In the genomic region with DNA sequence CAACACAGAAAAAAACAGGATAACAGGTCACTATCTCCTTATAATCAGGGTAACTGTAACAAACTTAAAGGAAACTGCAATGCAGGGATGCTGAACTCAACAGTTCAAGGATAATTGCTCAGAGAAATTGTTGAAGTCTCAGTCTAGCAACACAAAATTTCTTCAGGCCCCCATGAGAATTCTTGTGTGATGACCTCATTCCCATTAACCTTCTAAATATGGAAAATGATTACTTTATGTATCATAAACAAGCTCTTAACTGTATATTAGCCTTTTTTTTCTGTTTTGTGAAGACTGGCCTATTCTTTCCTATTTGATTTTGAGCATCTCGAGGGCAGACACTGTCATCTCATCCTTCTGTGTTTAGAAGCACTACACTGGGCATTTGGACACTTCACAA, we compare ENCODE assay signal across 1 cellular context.
TF ChIP-seq lines count a peak whose summit lies in the region.

No MANE protein-coding gene starts in this region.

TF ChIP-seq in K562, 482 proteins besides CTCF, POLR2A, EP300 and RAD21:
- TF ChIP-seq ATF7 (IDR thresholded peaks at IDR 0.05) (peak; percentile 39; the same call in 1 of the 2 replicates), CREM (IDR thresholded peaks at IDR 0.05; ENCODE audit: low read depth) (no peak), MEF2A (IDR thresholded peaks at IDR 0.05; ENCODE audit: control insufficient read depth, low read depth, low read length) (peak; percentile 73; the same call in 1 of the 2 replicates), STAT5B (CRISPR knock-in tag; IDR thresholded peaks at IDR 0.05) (no peak), ZC3H11A (IDR thresholded peaks at IDR 0.05; ENCODE audit: low read depth, low read length) (no peak)
- TF ChIP-seq, protein P1, sequence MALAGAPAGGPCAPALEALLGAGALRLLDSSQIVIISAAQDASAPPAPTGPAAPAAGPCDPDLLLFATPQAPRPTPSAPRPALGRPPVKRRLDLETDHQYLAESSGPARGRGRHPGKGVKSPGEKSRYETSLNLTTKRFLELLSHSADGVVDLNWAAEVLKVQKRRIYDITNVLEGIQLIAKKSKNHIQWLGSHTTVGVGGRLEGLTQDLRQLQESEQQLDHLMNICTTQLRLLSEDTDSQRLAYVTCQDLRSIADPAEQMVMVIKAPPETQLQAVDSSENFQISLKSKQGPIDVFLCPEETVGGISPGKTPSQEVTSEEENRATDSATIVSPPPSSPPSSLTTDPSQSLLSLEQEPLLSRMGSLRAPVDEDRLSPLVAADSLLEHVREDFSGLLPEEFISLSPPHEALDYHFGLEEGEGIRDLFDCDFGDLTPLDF (CRISPR knock-in tag; IDR thresholded peaks at IDR 0.05): no peak
- TF ChIP-seq, protein P2, sequence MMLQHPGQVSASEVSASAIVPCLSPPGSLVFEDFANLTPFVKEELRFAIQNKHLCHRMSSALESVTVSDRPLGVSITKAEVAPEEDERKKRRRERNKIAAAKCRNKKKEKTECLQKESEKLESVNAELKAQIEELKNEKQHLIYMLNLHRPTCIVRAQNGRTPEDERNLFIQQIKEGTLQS (IDR thresholded peaks at IDR 0.05): peak; percentile 84
- TF ChIP-seq, protein P2 (CRISPR knock-in tag; conservative IDR thresholded peaks at IDR 0.05): no peak
